In genomic region chr17:76537288-76537577, GRCh38 we compare ENCODE assay signal across 9 cellular contexts. TPM values are rescaled to one million over a fixed set of nuclear protein-coding genes. Genes with fewer than 3 reads are reported as not detected.
DNase-seq lines count a peak whose midpoint lies in the region; ATAC-seq, FAIRE-seq and TF ChIP-seq lines count a peak whose summit lies in the region.
"Had no signal": no experiment of that assay in that cellular context is flagged by ENCODE, and none has a peak within 500 bp of the region (broad histone marks: within the 10 kb centered on the region; RNA-seq: fewer than 3 reads in every experiment).

No MANE protein-coding gene starts in this region.

- peaks cover 47% of the 10 kb centered on the region for H3K4me1 ChIP-seq in suprapubic skin

- TF ChIP-seq CTCF in HFF-Myc (IDR thresholded peaks at IDR 0.05; ENCODE audit: low read depth, low read length, missing control alignments) = no peak
- no peak for TF ChIP-seq CTCF in suprapubic skin (IDR thresholded peaks at IDR 0.05)

- H3K27me3 ChIP-seq in suprapubic skin = peaks cover 6% of the 10 kb centered on the region

- no peak overlapping the region for H3K27ac ChIP-seq in suprapubic skin

- TF ChIP-seq EP300 in suprapubic skin (IDR thresholded peaks at IDR 0.05) = no peak

- H3K4me3 ChIP-seq in HFF-Myc (replicated peaks; ENCODE audit: low read depth, low read length) (peak overlapping the region; percentile 38), suprapubic skin (peak overlapping the region; percentile 56)

- no peaks in the 10 kb centered on the region for H3K36me3 ChIP-seq in suprapubic skin

- ATAC-seq in left lobe of liver (peak; percentile 9), GM18861 (IDR thresholded peaks at IDR 0.05; ENCODE audit: unreplicated experiment) (no peak)

- no CpG with 5 or more reads among the region's 26 CpGs for WGBS in suprapubic skin

- H3K9me3 ChIP-seq in suprapubic skin = no peaks in the 10 kb centered on the region

- DNase-seq in HFF-Myc (ENCODE audit: extremely low read depth, low read depth) (no peak), dermis blood vessel endothelial cell (peak; percentile 48), left lobe of liver (ENCODE audit: low spot score) (no peak), suprapubic skin (ENCODE audit: low spot score in 2 of 2) (no peak), HTR-8/SVneo (ENCODE audit: insufficient read length, low spot score) (no peak)
- no peak for DNase-seq in activated CD4-positive, CD25-positive, alpha-beta regulatory T cell (lab: John Stamatoyannopoulos, UW)
- DNase-seq in NK-92 treated with Interleukin-12 subunit alpha and Interleukin-12 subunit beta, amount 100 ng/mL, for 24 hours (lab: John Stamatoyannopoulos, UW) = no peak
- DNase-seq: NCI-H2081 had no signal

- no peak for TF ChIP-seq POLR2A in suprapubic skin (IDR thresholded peaks at IDR 0.05)

- no peak for FAIRE-seq in HTR-8/SVneo (lab: Jason Lieb, UNC)

RNA-seq across cellular contexts. Expression of gene CYGB, which starts 0.3 kb away (rescaled TPM):
- total RNA-seq in dermis blood vessel endothelial cell = 1.6 and 4.4 TPM in 2 replicates
- 5.0 TPM for total RNA-seq in left lobe of liver
- 10 to 100 TPM in 2 of 4 donors, 1 to 10 TPM in 2; 2.8 to 18.2 (median 10.4) TPM for total RNA-seq in suprapubic skin

RNA-seq across cellular contexts. Expression of gene PRCD, which starts 2.6 kb away (rescaled TPM):
- total RNA-seq in dermis blood vessel endothelial cell (0.19 and 0.68 TPM in 2 replicates), left lobe of liver (0.15 TPM), suprapubic skin (1 to 10 TPM in 3 of 4 donors, not detected in 1; 1.3 to 2.8 (median 2.2) TPM)

RNA-seq across cellular contexts. Expression of gene RHBDF2, which starts 36.0 kb away (rescaled TPM):
- total RNA-seq in dermis blood vessel endothelial cell (34.5 and 35.5 TPM in 2 replicates), left lobe of liver (8.9 TPM), suprapubic skin (10 to 100 TPM; 45.9 to 82.6 (median 52.6) TPM)

RNA-seq across cellular contexts. Expression of gene ST6GALNAC2, which starts 48.4 kb away (rescaled TPM):
- total RNA-seq in dermis blood vessel endothelial cell (0.28 and 0.51 TPM in 2 replicates), left lobe of liver (4.0 TPM), suprapubic skin (10 to 100 TPM; 71.1 to 94.3 (median 80.3) TPM)
